ENCODE assay signal across 8 cellular contexts in genomic region chr2:127408004-127408806, GRCh38. TPM values are rescaled to one million over a fixed set of nuclear protein-coding genes. Genes with fewer than 3 reads are reported as not detected.
DNase-seq lines count a peak whose midpoint lies in the region; ATAC-seq and TF ChIP-seq lines count a peak whose summit lies in the region.

No MANE protein-coding gene starts in this region.

- H3K79me2 ChIP-seq in neural cell (replicated peaks; ENCODE audit: insufficient read depth, low read length): no peaks in the 10 kb centered on the region

- peak; percentile 45 for ATAC-seq in GM21526 (IDR thresholded peaks at IDR 0.05; ENCODE audit: low FRiP score, unreplicated experiment)
- ATAC-seq in RWPE2 (ENCODE audit: low read depth): peak; percentile 81
- ATAC-seq in stimulated activated naive CD8-positive, alpha-beta T cell treated with anti-CD3 and anti-CD28 coated beads, Interleukin-15, Interleukin-2, amounts not matched to agents 100 U/mL and 50 U/mL, for 24 hours: peak; percentile 85

- no peaks in the 10 kb centered on the region for H3K36me3 ChIP-seq in RWPE2 (ENCODE audit: low read depth)
- H3K36me3 ChIP-seq in neural cell (ENCODE audit: insufficient read depth, low read length): no peaks in the 10 kb centered on the region

- peaks cover 30% of the 10 kb centered on the region for H3K4me1 ChIP-seq in RWPE2 (ENCODE audit: insufficient read depth, poor library complexity, severe bottlenecking)

- peak overlapping the region; percentile 34 for H3K4me3 ChIP-seq in RWPE2 (ENCODE audit: severe bottlenecking)
- H3K4me3 ChIP-seq in neural cell (ENCODE audit: low read length): peak overlapping the region; percentile 57

- no peaks in the 10 kb centered on the region for H4K20me1 ChIP-seq in neural cell (ENCODE audit: insufficient read depth)

- peak; percentile 82 for DNase-seq in COLO829 (ENCODE audit: low spot score)
- DNase-seq in KBM-7: peak; percentile 80
- DNase-seq in RWPE2 (ENCODE audit: low spot score): peak; percentile 80
- DNase-seq in activated gamma-delta T cell (lab: John Stamatoyannopoulos, UW): peak; percentile 94
- DNase-seq in fibroblast of the conjunctiva (ENCODE audit: low read depth): peak; percentile 74
- DNase-seq in stimulated activated naive CD8-positive, alpha-beta T cell treated with anti-CD3 and anti-CD28 coated beads, Interleukin-15, Interleukin-2, amounts not matched to agents 100 U/mL and 50 U/mL, for 24 hours: peak; percentile 94

- H3K9me2 ChIP-seq in neural cell (ENCODE audit: insufficient read depth, low read length): no peaks in the 10 kb centered on the region

- no peak for TF ChIP-seq RAD21 in neural cell (conservative IDR thresholded peaks at IDR 0.05)

- no peaks in the 10 kb centered on the region for H3F3A ChIP-seq in neural cell (ENCODE audit: insufficient read depth, low read length, poor library complexity, severe bottlenecking)

- peak overlapping the region; percentile 86 for H3K27ac ChIP-seq in RWPE2 (ENCODE audit: poor library complexity, severe bottlenecking)
- H3K27ac ChIP-seq in neural cell (ENCODE audit: low read length): no peak overlapping the region

- peak overlapping the region; percentile 20 for H3K9ac ChIP-seq in neural cell (ENCODE audit: low read length)

- no peak overlapping the region for H3K4me2 ChIP-seq in neural cell (ENCODE audit: low read length)

- no peak overlapping the region for H2AFZ ChIP-seq in neural cell (ENCODE audit: low read depth, low read length)

- H3K9me3 ChIP-seq in RWPE2 (ENCODE audit: severe bottlenecking) (no peaks in the 10 kb centered on the region), neural cell (ENCODE audit: low read length) (no peaks in the 10 kb centered on the region)

- no peak for TF ChIP-seq EP300 in neural cell (conservative IDR thresholded peaks at IDR 0.05; ENCODE audit: poor library complexity, severe bottlenecking)

- TF ChIP-seq CTCF in RWPE2 (IDR thresholded peaks at IDR 0.05; ENCODE audit: poor library complexity, severe bottlenecking) (peak; percentile 7), neural cell (IDR thresholded peaks at IDR 0.05; ENCODE audit: poor library complexity, severe bottlenecking) (no peak)

- no peaks in the 10 kb centered on the region for H3K27me3 ChIP-seq in RWPE2 (ENCODE audit: insufficient read depth, poor library complexity, severe bottlenecking)
- H3K27me3 ChIP-seq in neural cell (ENCODE audit: insufficient read depth, low read depth, low read length): no peaks in the 10 kb centered on the region

- in situ Hi-C loops in KBM-7 (cut with MboI; ENCODE audit: low pct_unique_long_range_greater_than_20kb, low sequenced_read_pairs): no loop called here

TF ChIP-seq in neural cell, 6 proteins besides CTCF, POLR2A, EP300 and RAD21:
- no peak for TF ChIP-seq MXI1 (conservative IDR thresholded peaks at IDR 0.05; ENCODE audit: poor library complexity, severe bottlenecking)
- TF ChIP-seq EZH2 (IDR thresholded peaks at IDR 0.05; ENCODE audit: borderline replicate concordance, insufficient read depth, low read length, poor library complexity, severe bottlenecking): no peak
- TF ChIP-seq TAF1 (IDR thresholded peaks at IDR 0.05; ENCODE audit: low read depth): no peak
- TF ChIP-seq POLR2AphosphoS5 (IDR thresholded peaks at IDR 0.05): no peak

RNA-seq across cellular contexts. Expression of gene PROC, which starts 10.0 kb away (rescaled TPM):
- 0.24 and 0.33 TPM in 2 replicates for polyA plus RNA-seq in neural cell
- polyA minus RNA-seq in neural cell: not detected in 2 replicates

RNA-seq across cellular contexts. Expression of gene MAP3K2, which starts 20.4 kb away (rescaled TPM):
- polyA plus RNA-seq in neural cell: 27.8 and 37.0 TPM in 2 replicates
- 73.0 and 74.7 TPM in 2 replicates for polyA minus RNA-seq in neural cell
